In the genomic region with DNA sequence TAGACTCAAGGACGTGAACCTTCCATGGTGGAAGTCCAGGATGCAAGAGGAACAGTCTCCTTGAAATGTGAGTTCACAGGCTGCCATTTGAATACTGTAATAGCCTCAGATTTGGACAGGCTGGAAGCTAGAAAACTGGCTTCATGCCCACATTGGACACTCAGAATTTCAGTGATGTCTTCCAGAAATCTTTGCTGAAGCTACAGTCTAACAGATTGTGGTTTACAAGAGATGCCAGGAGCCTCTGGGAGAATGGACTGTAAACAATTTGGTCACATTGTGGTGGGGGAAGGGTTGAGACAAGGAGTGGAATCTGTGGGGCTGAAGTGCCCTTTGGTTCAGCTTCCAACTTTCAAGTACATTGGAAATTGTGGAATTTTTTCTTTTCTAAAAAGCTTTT, we compare ENCODE assay signal across 2 cellular contexts.
TF ChIP-seq lines count a peak whose summit lies in the region.

No MANE protein-coding gene starts in this region.

TF ChIP-seq in K562, 482 proteins besides CTCF, POLR2A, EP300 and RAD21 (continued from another document):
- TF ChIP-seq, protein P1, sequence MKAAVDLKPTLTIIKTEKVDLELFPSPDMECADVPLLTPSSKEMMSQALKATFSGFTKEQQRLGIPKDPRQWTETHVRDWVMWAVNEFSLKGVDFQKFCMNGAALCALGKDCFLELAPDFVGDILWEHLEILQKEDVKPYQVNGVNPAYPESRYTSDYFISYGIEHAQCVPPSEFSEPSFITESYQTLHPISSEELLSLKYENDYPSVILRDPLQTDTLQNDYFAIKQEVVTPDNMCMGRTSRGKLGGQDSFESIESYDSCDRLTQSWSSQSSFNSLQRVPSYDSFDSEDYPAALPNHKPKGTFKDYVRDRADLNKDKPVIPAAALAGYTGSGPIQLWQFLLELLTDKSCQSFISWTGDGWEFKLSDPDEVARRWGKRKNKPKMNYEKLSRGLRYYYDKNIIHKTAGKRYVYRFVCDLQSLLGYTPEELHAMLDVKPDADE (conservative IDR thresholded peaks at IDR 0.05; ENCODE audit: control insufficient read depth, low read depth, low read length): no peak
- no peak for TF ChIP-seq ATF1 (CRISPR knock-in tag; IDR thresholded peaks at IDR 0.05)
- TF ChIP-seq ATF1 (tag; IDR thresholded peaks at IDR 0.05): no peak
- TF ChIP-seq CBX3 (IDR thresholded peaks at IDR 0.05; ENCODE audit: borderline replicate concordance in 1 of 2, low read length in 2 of 2): no peak
- TF ChIP-seq, protein P2, sequence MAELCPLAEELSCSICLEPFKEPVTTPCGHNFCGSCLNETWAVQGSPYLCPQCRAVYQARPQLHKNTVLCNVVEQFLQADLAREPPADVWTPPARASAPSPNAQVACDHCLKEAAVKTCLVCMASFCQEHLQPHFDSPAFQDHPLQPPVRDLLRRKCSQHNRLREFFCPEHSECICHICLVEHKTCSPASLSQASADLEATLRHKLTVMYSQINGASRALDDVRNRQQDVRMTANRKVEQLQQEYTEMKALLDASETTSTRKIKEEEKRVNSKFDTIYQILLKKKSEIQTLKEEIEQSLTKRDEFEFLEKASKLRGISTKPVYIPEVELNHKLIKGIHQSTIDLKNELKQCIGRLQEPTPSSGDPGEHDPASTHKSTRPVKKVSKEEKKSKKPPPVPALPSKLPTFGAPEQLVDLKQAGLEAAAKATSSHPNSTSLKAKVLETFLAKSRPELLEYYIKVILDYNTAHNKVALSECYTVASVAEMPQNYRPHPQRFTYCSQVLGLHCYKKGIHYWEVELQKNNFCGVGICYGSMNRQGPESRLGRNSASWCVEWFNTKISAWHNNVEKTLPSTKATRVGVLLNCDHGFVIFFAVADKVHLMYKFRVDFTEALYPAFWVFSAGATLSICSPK (IDR thresholded peaks at IDR 0.05; ENCODE audit: borderline replicate concordance): no peak
- no peak for TF ChIP-seq HMG20B (CRISPR knock-in tag; IDR thresholded peaks at IDR 0.05)
- TF ChIP-seq, protein P3, sequence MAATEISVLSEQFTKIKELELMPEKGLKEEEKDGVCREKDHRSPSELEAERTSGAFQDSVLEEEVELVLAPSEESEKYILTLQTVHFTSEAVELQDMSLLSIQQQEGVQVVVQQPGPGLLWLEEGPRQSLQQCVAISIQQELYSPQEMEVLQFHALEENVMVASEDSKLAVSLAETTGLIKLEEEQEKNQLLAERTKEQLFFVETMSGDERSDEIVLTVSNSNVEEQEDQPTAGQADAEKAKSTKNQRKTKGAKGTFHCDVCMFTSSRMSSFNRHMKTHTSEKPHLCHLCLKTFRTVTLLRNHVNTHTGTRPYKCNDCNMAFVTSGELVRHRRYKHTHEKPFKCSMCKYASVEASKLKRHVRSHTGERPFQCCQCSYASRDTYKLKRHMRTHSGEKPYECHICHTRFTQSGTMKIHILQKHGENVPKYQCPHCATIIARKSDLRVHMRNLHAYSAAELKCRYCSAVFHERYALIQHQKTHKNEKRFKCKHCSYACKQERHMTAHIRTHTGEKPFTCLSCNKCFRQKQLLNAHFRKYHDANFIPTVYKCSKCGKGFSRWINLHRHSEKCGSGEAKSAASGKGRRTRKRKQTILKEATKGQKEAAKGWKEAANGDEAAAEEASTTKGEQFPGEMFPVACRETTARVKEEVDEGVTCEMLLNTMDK (IDR thresholded peaks at IDR 0.05; ENCODE audit: borderline replicate concordance, insufficient read depth, low read depth, low read length, poor library complexity, severe bottlenecking): no peak
- TF ChIP-seq, protein P4, sequence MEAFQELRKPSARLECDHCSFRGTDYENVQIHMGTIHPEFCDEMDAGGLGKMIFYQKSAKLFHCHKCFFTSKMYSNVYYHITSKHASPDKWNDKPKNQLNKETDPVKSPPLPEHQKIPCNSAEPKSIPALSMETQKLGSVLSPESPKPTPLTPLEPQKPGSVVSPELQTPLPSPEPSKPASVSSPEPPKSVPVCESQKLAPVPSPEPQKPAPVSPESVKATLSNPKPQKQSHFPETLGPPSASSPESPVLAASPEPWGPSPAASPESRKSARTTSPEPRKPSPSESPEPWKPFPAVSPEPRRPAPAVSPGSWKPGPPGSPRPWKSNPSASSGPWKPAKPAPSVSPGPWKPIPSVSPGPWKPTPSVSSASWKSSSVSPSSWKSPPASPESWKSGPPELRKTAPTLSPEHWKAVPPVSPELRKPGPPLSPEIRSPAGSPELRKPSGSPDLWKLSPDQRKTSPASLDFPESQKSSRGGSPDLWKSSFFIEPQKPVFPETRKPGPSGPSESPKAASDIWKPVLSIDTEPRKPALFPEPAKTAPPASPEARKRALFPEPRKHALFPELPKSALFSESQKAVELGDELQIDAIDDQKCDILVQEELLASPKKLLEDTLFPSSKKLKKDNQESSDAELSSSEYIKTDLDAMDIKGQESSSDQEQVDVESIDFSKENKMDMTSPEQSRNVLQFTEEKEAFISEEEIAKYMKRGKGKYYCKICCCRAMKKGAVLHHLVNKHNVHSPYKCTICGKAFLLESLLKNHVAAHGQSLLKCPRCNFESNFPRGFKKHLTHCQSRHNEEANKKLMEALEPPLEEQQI (IDR thresholded peaks at IDR 0.05): no peak
- TF ChIP-seq RBM15 (IDR thresholded peaks at IDR 0.05; ENCODE audit: insufficient read depth, low read length): no peak
- TF ChIP-seq FUS (optimal IDR thresholded peaks at IDR 0.05; ENCODE audit: low read depth, low read length): no peak

TF ChIP-seq in WTC11, 78 proteins besides CTCF, POLR2A, EP300 and RAD21 (continued from another document):
- TF ChIP-seq, protein P5, sequence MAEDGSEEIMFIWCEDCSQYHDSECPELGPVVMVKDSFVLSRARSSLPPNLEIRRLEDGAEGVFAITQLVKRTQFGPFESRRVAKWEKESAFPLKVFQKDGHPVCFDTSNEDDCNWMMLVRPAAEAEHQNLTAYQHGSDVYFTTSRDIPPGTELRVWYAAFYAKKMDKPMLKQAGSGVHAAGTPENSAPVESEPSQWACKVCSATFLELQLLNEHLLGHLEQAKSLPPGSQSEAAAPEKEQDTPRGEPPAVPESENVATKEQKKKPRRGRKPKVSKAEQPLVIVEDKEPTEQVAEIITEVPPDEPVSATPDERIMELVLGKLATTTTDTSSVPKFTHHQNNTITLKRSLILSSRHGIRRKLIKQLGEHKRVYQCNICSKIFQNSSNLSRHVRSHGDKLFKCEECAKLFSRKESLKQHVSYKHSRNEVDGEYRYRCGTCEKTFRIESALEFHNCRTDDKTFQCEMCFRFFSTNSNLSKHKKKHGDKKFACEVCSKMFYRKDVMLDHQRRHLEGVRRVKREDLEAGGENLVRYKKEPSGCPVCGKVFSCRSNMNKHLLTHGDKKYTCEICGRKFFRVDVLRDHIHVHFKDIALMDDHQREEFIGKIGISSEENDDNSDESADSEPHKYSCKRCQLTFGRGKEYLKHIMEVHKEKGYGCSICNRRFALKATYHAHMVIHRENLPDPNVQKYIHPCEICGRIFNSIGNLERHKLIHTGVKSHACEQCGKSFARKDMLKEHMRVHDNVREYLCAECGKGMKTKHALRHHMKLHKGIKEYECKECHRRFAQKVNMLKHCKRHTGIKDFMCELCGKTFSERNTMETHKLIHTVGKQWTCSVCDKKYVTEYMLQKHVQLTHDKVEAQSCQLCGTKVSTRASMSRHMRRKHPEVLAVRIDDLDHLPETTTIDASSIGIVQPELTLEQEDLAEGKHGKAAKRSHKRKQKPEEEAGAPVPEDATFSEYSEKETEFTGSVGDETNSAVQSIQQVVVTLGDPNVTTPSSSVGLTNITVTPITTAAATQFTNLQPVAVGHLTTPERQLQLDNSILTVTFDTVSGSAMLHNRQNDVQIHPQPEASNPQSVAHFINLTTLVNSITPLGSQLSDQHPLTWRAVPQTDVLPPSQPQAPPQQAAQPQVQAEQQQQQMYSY (CRISPR knock-in tag; IDR thresholded peaks at IDR 0.05): no peak
- TF ChIP-seq, protein P6, sequence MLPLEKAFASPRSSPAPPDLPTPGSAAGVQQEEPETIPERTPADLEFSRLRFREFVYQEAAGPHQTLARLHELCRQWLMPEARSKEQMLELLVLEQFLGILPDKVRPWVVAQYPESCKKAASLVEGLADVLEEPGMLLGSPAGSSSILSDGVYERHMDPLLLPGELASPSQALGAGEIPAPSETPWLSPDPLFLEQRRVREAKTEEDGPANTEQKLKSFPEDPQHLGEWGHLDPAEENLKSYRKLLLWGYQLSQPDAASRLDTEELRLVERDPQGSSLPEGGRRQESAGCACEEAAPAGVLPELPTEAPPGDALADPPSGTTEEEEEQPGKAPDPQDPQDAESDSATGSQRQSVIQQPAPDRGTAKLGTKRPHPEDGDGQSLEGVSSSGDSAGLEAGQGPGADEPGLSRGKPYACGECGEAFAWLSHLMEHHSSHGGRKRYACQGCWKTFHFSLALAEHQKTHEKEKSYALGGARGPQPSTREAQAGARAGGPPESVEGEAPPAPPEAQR (CRISPR knock-in tag; IDR thresholded peaks at IDR 0.05): no peak
- TF ChIP-seq GABPB1 (CRISPR knock-in tag; IDR thresholded peaks at IDR 0.05): no peak
- TF ChIP-seq SP1 (CRISPR knock-in tag; conservative IDR thresholded peaks at IDR 0.05): no peak
- TF ChIP-seq ZNF416 (CRISPR knock-in tag; IDR thresholded peaks at IDR 0.05): no peak
- TF ChIP-seq, protein P7, sequence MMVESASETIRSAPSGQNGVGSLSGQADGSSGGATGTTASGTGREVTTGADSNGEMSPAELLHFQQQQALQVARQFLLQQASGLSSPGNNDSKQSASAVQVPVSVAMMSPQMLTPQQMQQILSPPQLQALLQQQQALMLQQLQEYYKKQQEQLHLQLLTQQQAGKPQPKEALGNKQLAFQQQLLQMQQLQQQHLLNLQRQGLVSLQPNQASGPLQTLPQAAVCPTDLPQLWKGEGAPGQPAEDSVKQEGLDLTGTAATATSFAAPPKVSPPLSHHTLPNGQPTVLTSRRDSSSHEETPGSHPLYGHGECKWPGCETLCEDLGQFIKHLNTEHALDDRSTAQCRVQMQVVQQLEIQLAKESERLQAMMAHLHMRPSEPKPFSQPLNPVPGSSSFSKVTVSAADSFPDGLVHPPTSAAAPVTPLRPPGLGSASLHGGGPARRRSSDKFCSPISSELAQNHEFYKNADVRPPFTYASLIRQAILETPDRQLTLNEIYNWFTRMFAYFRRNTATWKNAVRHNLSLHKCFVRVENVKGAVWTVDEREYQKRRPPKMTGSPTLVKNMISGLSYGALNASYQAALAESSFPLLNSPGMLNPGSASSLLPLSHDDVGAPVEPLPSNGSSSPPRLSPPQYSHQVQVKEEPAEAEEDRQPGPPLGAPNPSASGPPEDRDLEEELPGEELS (CRISPR knock-in tag; IDR thresholded peaks at IDR 0.05): no peak
- TF ChIP-seq, protein P8, sequence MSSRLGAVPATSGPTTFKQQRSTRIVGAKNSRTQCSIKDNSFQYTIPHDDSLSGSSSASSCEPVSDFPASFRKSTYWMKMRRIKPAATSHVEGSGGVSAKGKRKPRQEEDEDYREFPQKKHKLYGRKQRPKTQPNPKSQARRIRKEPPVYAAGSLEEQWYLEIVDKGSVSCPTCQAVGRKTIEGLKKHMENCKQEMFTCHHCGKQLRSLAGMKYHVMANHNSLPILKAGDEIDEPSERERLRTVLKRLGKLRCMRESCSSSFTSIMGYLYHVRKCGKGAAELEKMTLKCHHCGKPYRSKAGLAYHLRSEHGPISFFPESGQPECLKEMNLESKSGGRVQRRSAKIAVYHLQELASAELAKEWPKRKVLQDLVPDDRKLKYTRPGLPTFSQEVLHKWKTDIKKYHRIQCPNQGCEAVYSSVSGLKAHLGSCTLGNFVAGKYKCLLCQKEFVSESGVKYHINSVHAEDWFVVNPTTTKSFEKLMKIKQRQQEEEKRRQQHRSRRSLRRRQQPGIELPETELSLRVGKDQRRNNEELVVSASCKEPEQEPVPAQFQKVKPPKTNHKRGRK (CRISPR knock-in tag; IDR thresholded peaks at IDR 0.05; ENCODE audit: borderline replicate concordance): no peak
- TF ChIP-seq ZNF121 (CRISPR knock-in tag; IDR thresholded peaks at IDR 0.05): no peak
- TF ChIP-seq, protein P9, sequence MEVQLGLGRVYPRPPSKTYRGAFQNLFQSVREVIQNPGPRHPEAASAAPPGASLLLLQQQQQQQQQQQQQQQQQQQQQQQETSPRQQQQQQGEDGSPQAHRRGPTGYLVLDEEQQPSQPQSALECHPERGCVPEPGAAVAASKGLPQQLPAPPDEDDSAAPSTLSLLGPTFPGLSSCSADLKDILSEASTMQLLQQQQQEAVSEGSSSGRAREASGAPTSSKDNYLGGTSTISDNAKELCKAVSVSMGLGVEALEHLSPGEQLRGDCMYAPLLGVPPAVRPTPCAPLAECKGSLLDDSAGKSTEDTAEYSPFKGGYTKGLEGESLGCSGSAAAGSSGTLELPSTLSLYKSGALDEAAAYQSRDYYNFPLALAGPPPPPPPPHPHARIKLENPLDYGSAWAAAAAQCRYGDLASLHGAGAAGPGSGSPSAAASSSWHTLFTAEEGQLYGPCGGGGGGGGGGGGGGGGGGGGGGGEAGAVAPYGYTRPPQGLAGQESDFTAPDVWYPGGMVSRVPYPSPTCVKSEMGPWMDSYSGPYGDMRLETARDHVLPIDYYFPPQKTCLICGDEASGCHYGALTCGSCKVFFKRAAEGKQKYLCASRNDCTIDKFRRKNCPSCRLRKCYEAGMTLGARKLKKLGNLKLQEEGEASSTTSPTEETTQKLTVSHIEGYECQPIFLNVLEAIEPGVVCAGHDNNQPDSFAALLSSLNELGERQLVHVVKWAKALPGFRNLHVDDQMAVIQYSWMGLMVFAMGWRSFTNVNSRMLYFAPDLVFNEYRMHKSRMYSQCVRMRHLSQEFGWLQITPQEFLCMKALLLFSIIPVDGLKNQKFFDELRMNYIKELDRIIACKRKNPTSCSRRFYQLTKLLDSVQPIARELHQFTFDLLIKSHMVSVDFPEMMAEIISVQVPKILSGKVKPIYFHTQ (CRISPR knock-in tag; IDR thresholded peaks at IDR 0.05): no peak
- TF ChIP-seq, protein P10, sequence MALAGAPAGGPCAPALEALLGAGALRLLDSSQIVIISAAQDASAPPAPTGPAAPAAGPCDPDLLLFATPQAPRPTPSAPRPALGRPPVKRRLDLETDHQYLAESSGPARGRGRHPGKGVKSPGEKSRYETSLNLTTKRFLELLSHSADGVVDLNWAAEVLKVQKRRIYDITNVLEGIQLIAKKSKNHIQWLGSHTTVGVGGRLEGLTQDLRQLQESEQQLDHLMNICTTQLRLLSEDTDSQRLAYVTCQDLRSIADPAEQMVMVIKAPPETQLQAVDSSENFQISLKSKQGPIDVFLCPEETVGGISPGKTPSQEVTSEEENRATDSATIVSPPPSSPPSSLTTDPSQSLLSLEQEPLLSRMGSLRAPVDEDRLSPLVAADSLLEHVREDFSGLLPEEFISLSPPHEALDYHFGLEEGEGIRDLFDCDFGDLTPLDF (CRISPR knock-in tag; IDR thresholded peaks at IDR 0.05): no peak
- no peak for TF ChIP-seq TCF7 (CRISPR knock-in tag; IDR thresholded peaks at IDR 0.05; ENCODE audit: low read depth)
- TF ChIP-seq NFE2L1 (CRISPR knock-in tag; IDR thresholded peaks at IDR 0.05): no peak
- TF ChIP-seq, protein P11, sequence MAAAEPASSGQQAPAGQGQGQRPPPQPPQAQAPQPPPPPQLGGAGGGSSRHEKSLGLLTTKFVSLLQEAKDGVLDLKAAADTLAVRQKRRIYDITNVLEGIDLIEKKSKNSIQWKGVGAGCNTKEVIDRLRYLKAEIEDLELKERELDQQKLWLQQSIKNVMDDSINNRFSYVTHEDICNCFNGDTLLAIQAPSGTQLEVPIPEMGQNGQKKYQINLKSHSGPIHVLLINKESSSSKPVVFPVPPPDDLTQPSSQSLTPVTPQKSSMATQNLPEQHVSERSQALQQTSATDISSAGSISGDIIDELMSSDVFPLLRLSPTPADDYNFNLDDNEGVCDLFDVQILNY (CRISPR knock-in tag; IDR thresholded peaks at IDR 0.05): no peak
- TF ChIP-seq JAZF1 (CRISPR knock-in tag; IDR thresholded peaks at IDR 0.05): no peak
- TF ChIP-seq TP53 (CRISPR knock-in tag; IDR thresholded peaks at IDR 0.05): no peak
- no peak for TF ChIP-seq ATF1 (CRISPR knock-in tag; IDR thresholded peaks at IDR 0.05)
- no peak for TF ChIP-seq ZNF396 (CRISPR knock-in tag; IDR thresholded peaks at IDR 0.05; ENCODE audit: borderline replicate concordance)
TF ChIP-seq in WTC11: peak in this region for 0.
